28 cellular contexts compared by ENCODE assay signal in genomic region chr10:129541748-129542487, GRCh38.
"Had no signal": no experiment of that assay in that cellular context is flagged by ENCODE, and none has a peak within 500 bp of the region (broad histone marks: within the 10 kb centered on the region; RNA-seq: fewer than 3 reads in every experiment).

No MANE protein-coding gene starts in this region.

- H3K27me3 ChIP-seq: ascending aorta, dorsolateral prefrontal cortex had no signal

- H3K9me3 ChIP-seq: ascending aorta had no signal

- H3K27me3 Mint-ChIP-seq: activated CD4-positive, alpha-beta memory T cell treated with anti-CD3 and anti-CD28 coated beads, Interleukin-2, amount 10 ng/mL, durations not matched to agents 7 days and 5 days; activated CD4-positive, alpha-beta T cell treated with anti-CD3 and anti-CD28 coated beads for 36 hours; activated CD4-positive, alpha-beta T cell treated with anti-CD3 and anti-CD28 coated beads, Interleukin-2, amount 10 ng/mL, durations not matched to agents 24 days and 14 days; activated naive CD4-positive, alpha-beta T cell treated with anti-CD3 and anti-CD28 coated beads, Interleukin-2, amount 10 ng/mL, durations not matched to agents 7 days and 5 days; activated naive CD8-positive, alpha-beta T cell treated with anti-CD3 and anti-CD28 coated beads, Interleukin-2, amount 10 ng/mL, durations not matched to agents 7 days and 5 days; activated T-cell treated with anti-CD3 and anti-CD28 coated beads, Interleukin-2, amount 50 U/mL, for 24 hours; central memory CD8-positive, alpha-beta T cell; dendritic cell treated with granulocyte-macrophage colony-stimulating factor and Interleukin-4, amounts not matched to agents 40 ng/mL and 50 ng/mL, for 4 days; T-helper 17 cell had no signal

- H3K4me1 ChIP-seq: ascending aorta had no signal

- H3K27ac Mint-ChIP-seq: activated CD4-positive, alpha-beta memory T cell treated with anti-CD3 and anti-CD28 coated beads, Interleukin-2, amount 10 ng/mL, durations not matched to agents 7 days and 5 days; activated CD4-positive, alpha-beta T cell treated with anti-CD3 and anti-CD28 coated beads for 36 hours; activated CD4-positive, alpha-beta T cell treated with anti-CD3 and anti-CD28 coated beads, Interleukin-2, amount 10 ng/mL, durations not matched to agents 24 days and 14 days; activated naive CD4-positive, alpha-beta T cell treated with anti-CD3 and anti-CD28 coated beads, Interleukin-2, amount 10 ng/mL, durations not matched to agents 7 days and 5 days; activated naive CD4-positive, alpha-beta T cell treated with anti-CD3 and anti-CD28 coated beads, Interleukin-2, amount 50 U/mL, for 72 hours; activated naive CD8-positive, alpha-beta T cell treated with anti-CD3 and anti-CD28 coated beads, Interleukin-2, amount 10 ng/mL, durations not matched to agents 7 days and 5 days; activated T-cell treated with anti-CD3 and anti-CD28 coated beads, Interleukin-2, amount 50 U/mL, for 24 hours; activated T-cell treated with anti-CD3 and anti-CD28 coated beads, Interleukin-2, amount 50 U/mL, for 72 hours; dendritic cell treated with granulocyte-macrophage colony-stimulating factor and Interleukin-4, amounts not matched to agents 40 ng/mL and 50 ng/mL, for 4 days; endodermal cell; T-helper 17 cell; T-helper 2 cell treated with Interferon-gamma antibody and Interleukin-4, amounts not matched to agents 5 μg/mL and 100 μg/mL, for 36 hours had no signal

- H3K4me3 Mint-ChIP-seq: activated CD4-positive, alpha-beta memory T cell treated with anti-CD3 and anti-CD28 coated beads, Interleukin-2, amount 10 ng/mL, durations not matched to agents 7 days and 5 days; activated CD4-positive, alpha-beta T cell treated with anti-CD3 and anti-CD28 coated beads for 36 hours; activated CD4-positive, alpha-beta T cell treated with anti-CD3 and anti-CD28 coated beads, Interleukin-2, amount 10 ng/mL, durations not matched to agents 24 days and 14 days; activated naive CD4-positive, alpha-beta T cell treated with anti-CD3 and anti-CD28 coated beads, Interleukin-2, amount 10 ng/mL, durations not matched to agents 7 days and 5 days; activated naive CD8-positive, alpha-beta T cell treated with anti-CD3 and anti-CD28 coated beads, Interleukin-2, amount 10 ng/mL, durations not matched to agents 7 days and 5 days; activated T-cell treated with anti-CD3 and anti-CD28 coated beads, Interleukin-2, amount 50 U/mL, for 24 hours; activated T-cell treated with anti-CD3 and anti-CD28 coated beads, Interleukin-2, amount 50 U/mL, for 72 hours; brain; central memory CD8-positive, alpha-beta T cell; dendritic cell treated with granulocyte-macrophage colony-stimulating factor and Interleukin-4, amounts not matched to agents 40 ng/mL and 50 ng/mL, for 4 days; endodermal cell; T-helper 17 cell; T-helper 2 cell treated with Interferon-gamma antibody and Interleukin-4, amounts not matched to agents 5 μg/mL and 100 μg/mL, for 36 hours had no signal

- H3K9me3 Mint-ChIP-seq: activated CD4-positive, alpha-beta memory T cell treated with anti-CD3 and anti-CD28 coated beads, Interleukin-2, amount 10 ng/mL, durations not matched to agents 7 days and 5 days; activated CD4-positive, alpha-beta T cell treated with anti-CD3 and anti-CD28 coated beads, Interleukin-2, amount 10 ng/mL, durations not matched to agents 24 days and 14 days; activated naive CD4-positive, alpha-beta T cell treated with anti-CD3 and anti-CD28 coated beads, Interleukin-2, amount 10 ng/mL, durations not matched to agents 7 days and 5 days; activated naive CD4-positive, alpha-beta T cell treated with anti-CD3 and anti-CD28 coated beads, Interleukin-2, amount 50 U/mL, for 72 hours; activated T-cell treated with anti-CD3 and anti-CD28 coated beads, Interleukin-2, amount 50 U/mL, for 72 hours; brain; central memory CD8-positive, alpha-beta T cell; dendritic cell treated with granulocyte-macrophage colony-stimulating factor and Interleukin-4, amounts not matched to agents 40 ng/mL and 50 ng/mL, for 4 days; T-helper 2 cell treated with Interferon-gamma antibody and Interleukin-4, amounts not matched to agents 5 μg/mL and 100 μg/mL, for 36 hours had no signal

- H3K27ac ChIP-seq: ascending aorta, coronary artery, dorsolateral prefrontal cortex, WERI-Rb-1 had no signal

- ATAC-seq: activated CD4-positive, alpha-beta T cell treated with anti-CD3 and anti-CD28 coated beads for 36 hours; activated naive CD4-positive, alpha-beta T cell treated with anti-CD3 and anti-CD28 coated beads, Interleukin-2, amount 50 U/mL, for 72 hours; activated T-cell treated with anti-CD3 and anti-CD28 coated beads, Interleukin-2, amount 50 U/mL, for 72 hours; esophagus mucosa; T-helper 17 cell had no signal

- H3K4me1 Mint-ChIP-seq: activated CD4-positive, alpha-beta memory T cell treated with anti-CD3 and anti-CD28 coated beads, Interleukin-2, amount 10 ng/mL, durations not matched to agents 7 days and 5 days; activated CD4-positive, alpha-beta T cell treated with anti-CD3 and anti-CD28 coated beads for 36 hours; activated CD4-positive, alpha-beta T cell treated with anti-CD3 and anti-CD28 coated beads, Interleukin-2, amount 10 ng/mL, durations not matched to agents 24 days and 14 days; activated naive CD4-positive, alpha-beta T cell treated with anti-CD3 and anti-CD28 coated beads, Interleukin-2, amount 10 ng/mL, durations not matched to agents 7 days and 5 days; activated naive CD8-positive, alpha-beta T cell treated with anti-CD3 and anti-CD28 coated beads, Interleukin-2, amount 10 ng/mL, durations not matched to agents 7 days and 5 days had no signal

- DNase-seq: activated CD4-positive, alpha-beta memory T cell treated with anti-CD3 and anti-CD28 coated beads, Interleukin-2, amount 10 ng/mL, durations not matched to agents 7 days and 5 days; activated CD4-positive, alpha-beta T cell treated with anti-CD3 and anti-CD28 coated beads for 36 hours; activated CD4-positive, alpha-beta T cell treated with anti-CD3 and anti-CD28 coated beads, Interleukin-2, amount 10 ng/mL, durations not matched to agents 24 days and 14 days; activated CD4-positive, CD25-positive, alpha-beta regulatory T cell; activated CD4-positive, CD25-positive, alpha-beta regulatory T cell treated with anti-CD3 and anti-CD28 coated beads, Interleukin-2, amount 50 U/mL, for 72 hours; activated CD8-positive, alpha-beta memory T cell treated with anti-CD3 and anti-CD28 coated beads, Interleukin-2, amount 50 U/mL, for 48 hours; activated gamma-delta T cell; activated naive CD4-positive, alpha-beta T cell; activated naive CD4-positive, alpha-beta T cell treated with anti-CD3 and anti-CD28 coated beads, Interleukin-2, amount 10 ng/mL, durations not matched to agents 7 days and 5 days; activated naive CD8-positive, alpha-beta T cell treated with anti-CD3 and anti-CD28 coated beads, Interleukin-2, amount 10 ng/mL, durations not matched to agents 7 days and 5 days; activated T-cell treated with anti-CD3 and anti-CD28 coated beads for 4 hours; activated T-cell treated with anti-CD3 and anti-CD28 coated beads, Interleukin-2, amount 50 U/mL, for 24 hours; activated T-cell treated with anti-CD3 and anti-CD28 coated beads, Interleukin-2, amount 50 U/mL, for 72 hours; effector memory CD4-positive, alpha-beta T cell; endodermal cell; foreskin fibroblast; T-helper 17 cell; T1000; WERI-Rb-1 had no signal
